ENCODE assay signal across 19 cellular contexts in the genomic region with DNA sequence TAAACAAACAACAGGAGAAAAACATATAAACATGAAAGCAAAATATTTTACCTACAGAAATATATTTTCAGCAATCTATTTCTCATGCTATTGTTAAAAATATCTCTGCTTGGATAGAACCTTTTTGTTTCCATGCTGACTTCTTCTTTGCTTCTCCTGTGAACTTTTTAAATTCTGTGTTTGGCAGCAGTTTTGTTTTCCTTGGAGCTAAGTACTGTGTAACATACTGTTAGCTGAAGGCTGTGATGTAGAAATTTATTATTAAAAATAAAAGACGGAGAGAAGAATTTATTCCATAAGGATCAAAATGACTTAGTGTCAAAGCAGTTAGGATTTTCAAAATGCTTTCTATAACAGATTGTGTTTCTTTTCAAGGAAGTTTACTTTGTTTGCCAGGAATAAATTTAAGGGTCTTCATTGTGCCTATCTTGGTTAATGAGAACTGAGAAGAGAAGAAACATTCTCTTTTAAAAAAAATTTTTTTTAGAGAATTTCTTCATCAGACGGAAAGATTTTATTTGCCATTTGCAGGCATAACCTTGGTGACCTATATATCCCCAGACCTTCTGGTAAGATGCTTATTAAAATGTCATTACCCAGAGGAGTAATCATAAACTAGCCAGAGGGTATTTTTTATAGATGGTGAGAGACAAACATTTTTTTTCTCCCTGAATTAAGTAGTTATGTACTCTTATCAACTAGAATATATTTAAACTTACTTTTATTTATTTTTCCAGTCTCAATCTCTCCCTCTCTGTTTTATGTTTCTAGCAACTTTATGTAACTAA.
DNase-seq lines count a peak whose midpoint lies in the region; ATAC-seq, FAIRE-seq and TF ChIP-seq lines count a peak whose summit lies in the region.
"Had no signal": no experiment of that assay in that cellular context is flagged by ENCODE, and none has a peak within 500 bp of the region (broad histone marks: within the 10 kb centered on the region; RNA-seq: fewer than 3 reads in every experiment).

No MANE protein-coding gene starts in this region.

- H4K20me1 ChIP-seq in astrocyte (ENCODE audit: insufficient read depth, low read length) = no peaks in the 10 kb centered on the region
- H4K20me1 ChIP-seq in fibroblast of lung (ENCODE audit: control insufficient read depth, extremely low read depth, insufficient read depth, low read length) = no peaks in the 10 kb centered on the region

- H3K4me1 Mint-ChIP-seq in astrocyte (ENCODE audit: low read depth, unreplicated experiment) = no peaks in the 10 kb centered on the region
- H3K4me1 Mint-ChIP-seq in nephron = peaks cover 34% of the 10 kb centered on the region
- peaks cover 3% of the 10 kb centered on the region for H3K4me1 Mint-ChIP-seq in glutamatergic neuron (ENCODE audit: low read depth, unreplicated experiment)
- H3K4me1 Mint-ChIP-seq: activated CD4-positive, alpha-beta memory T cell treated with anti-CD3 and anti-CD28 coated beads, Interleukin-2, amount 10 ng/mL, durations not matched to agents 7 days and 5 days; naive thymus-derived CD4-positive, alpha-beta T cell had no signal

- H3K27ac ChIP-seq in astrocyte (ENCODE audit: low read depth, low read length) (no peak overlapping the region), fibroblast of lung (ENCODE audit: insufficient read depth, low read length) (no peak overlapping the region)
- no peak overlapping the region for H3K27ac ChIP-seq in effector memory CD4-positive, alpha-beta T cell (ENCODE audit: insufficient read depth, low read length, poor library complexity, severe bottlenecking)
- H3K27ac ChIP-seq: psoas muscle, WERI-Rb-1 had no signal

- H3K4me2 ChIP-seq in astrocyte (ENCODE audit: low read length) (peak overlapping the region; percentile 15), fibroblast of lung (ENCODE audit: extremely low read depth, insufficient read depth, low read length) (peak overlapping the region; percentile 2)

- H2AFZ ChIP-seq in astrocyte (ENCODE audit: low read depth, low read length) = no peak overlapping the region
- no peak overlapping the region for H2AFZ ChIP-seq in fibroblast of lung (ENCODE audit: low read length)

- H3K79me2 ChIP-seq in astrocyte (ENCODE audit: insufficient read depth, low read length) = no peaks in the 10 kb centered on the region
- no peaks in the 10 kb centered on the region for H3K79me2 ChIP-seq in fibroblast of lung (ENCODE audit: control insufficient read depth, insufficient read depth, low read length)

- H3K27me3 Mint-ChIP-seq in astrocyte (ENCODE audit: low read depth, unreplicated experiment) (no peaks in the 10 kb centered on the region), nephron (ENCODE audit: low read depth) (no peaks in the 10 kb centered on the region), glutamatergic neuron (ENCODE audit: unreplicated experiment) (no peaks in the 10 kb centered on the region)
- H3K27me3 Mint-ChIP-seq: activated CD4-positive, alpha-beta memory T cell treated with anti-CD3 and anti-CD28 coated beads, Interleukin-2, amount 10 ng/mL, durations not matched to agents 7 days and 5 days; dendritic cell treated with granulocyte-macrophage colony-stimulating factor and Interleukin-4, amounts not matched to agents 40 ng/mL and 50 ng/mL, for 4 days; naive thymus-derived CD4-positive, alpha-beta T cell had no signal

- peaks cover 2% of the 10 kb centered on the region for H3K9me3 Mint-ChIP-seq in astrocyte (ENCODE audit: unreplicated experiment)
- H3K9me3 Mint-ChIP-seq in nephron = peaks cover 3% of the 10 kb centered on the region
- peaks cover 4% of the 10 kb centered on the region for H3K9me3 Mint-ChIP-seq in glutamatergic neuron (ENCODE audit: unreplicated experiment)
- H3K9me3 Mint-ChIP-seq: activated CD4-positive, alpha-beta memory T cell treated with anti-CD3 and anti-CD28 coated beads, Interleukin-2, amount 10 ng/mL, durations not matched to agents 7 days and 5 days; activated T-cell treated with anti-CD3 and anti-CD28 coated beads, Interleukin-2, amount 50 U/mL, for 72 hours had no signal

- H3K9me3 ChIP-seq in astrocyte (ENCODE audit: insufficient read depth, low read depth, low read length) (no peaks in the 10 kb centered on the region), fibroblast of lung (ENCODE audit: control insufficient read depth, insufficient read depth, low read depth, low read length) (no peaks in the 10 kb centered on the region)
- H3K9me3 ChIP-seq in effector memory CD4-positive, alpha-beta T cell (ENCODE audit: control insufficient read depth, low read length) = no peaks in the 10 kb centered on the region
- H3K9me3 ChIP-seq: esophagus squamous epithelium, psoas muscle had no signal

- FAIRE-seq in A204.1 (lab: Jason Lieb, UNC) (peak; percentile 3), astrocyte (lab: Jason Lieb, UNC) (no peak)
- FAIRE-seq: H54 had no signal

- H3K36me3 Mint-ChIP-seq in astrocyte (ENCODE audit: low read depth, unreplicated experiment) = no peaks in the 10 kb centered on the region
- peaks cover 7% of the 10 kb centered on the region for H3K36me3 Mint-ChIP-seq in nephron (ENCODE audit: low read depth)
- no peaks in the 10 kb centered on the region for H3K36me3 Mint-ChIP-seq in glutamatergic neuron (ENCODE audit: unreplicated experiment)
- H3K36me3 Mint-ChIP-seq: naive thymus-derived CD4-positive, alpha-beta T cell had no signal

- DNase-seq in astrocyte (ENCODE audit: low read depth) (peak; percentile 34), fibroblast of lung (ENCODE audit: low read depth in 2 of 2) (peak; percentile 47 to 77), glutamatergic neuron (no peak), GM19238 (ENCODE audit: insufficient read length, low spot score) (no peak)
- DNase-seq in effector memory CD4-positive, alpha-beta T cell = no peak
- DNase-seq: activated CD4-positive, alpha-beta memory T cell treated with anti-CD3 and anti-CD28 coated beads, Interleukin-2, amount 10 ng/mL, durations not matched to agents 7 days and 5 days; activated T-cell treated with anti-CD3 and anti-CD28 coated beads, Interleukin-2, amount 50 U/mL, for 72 hours; esophagus squamous epithelium; naive thymus-derived CD4-positive, alpha-beta T cell; NCI-H2171 treated with DMSO at 0.1 percent for 48 hours; NCI-H82; psoas muscle; RPMI8226; WERI-Rb-1 had no signal

- H3K36me3 ChIP-seq in astrocyte (ENCODE audit: insufficient read depth, low read length) = no peaks in the 10 kb centered on the region
- no peaks in the 10 kb centered on the region for H3K36me3 ChIP-seq in fibroblast of lung (ENCODE audit: control insufficient read depth, insufficient read depth, low read length)
- no peaks in the 10 kb centered on the region for H3K36me3 ChIP-seq in effector memory CD4-positive, alpha-beta T cell (ENCODE audit: control insufficient read depth, insufficient read depth, low read length)
- H3K36me3 ChIP-seq: esophagus squamous epithelium, WERI-Rb-1 had no signal

- H3K4me3 Mint-ChIP-seq in astrocyte (ENCODE audit: unreplicated experiment) = no peak overlapping the region
- peak overlapping the region in 1 of 3 experiments; percentile 40 for H3K4me3 Mint-ChIP-seq in nephron
- no peak overlapping the region for H3K4me3 Mint-ChIP-seq in glutamatergic neuron (ENCODE audit: unreplicated experiment)
- H3K4me3 Mint-ChIP-seq: activated CD4-positive, alpha-beta memory T cell treated with anti-CD3 and anti-CD28 coated beads, Interleukin-2, amount 10 ng/mL, durations not matched to agents 7 days and 5 days; activated T-cell treated with anti-CD3 and anti-CD28 coated beads, Interleukin-2, amount 50 U/mL, for 72 hours; dendritic cell treated with granulocyte-macrophage colony-stimulating factor and Interleukin-4, amounts not matched to agents 40 ng/mL and 50 ng/mL, for 4 days; naive thymus-derived CD4-positive, alpha-beta T cell had no signal

- H3K9ac ChIP-seq in astrocyte (ENCODE audit: low read length) (no peak overlapping the region), fibroblast of lung (ENCODE audit: insufficient read depth, low read length) (no peak overlapping the region)

- no peak for ATAC-seq in HG03108 (IDR thresholded peaks at IDR 0.05; ENCODE audit: unreplicated experiment)
- ATAC-seq: activated T-cell treated with anti-CD3 and anti-CD28 coated beads, Interleukin-2, amount 50 U/mL, for 72 hours; naive thymus-derived CD4-positive, alpha-beta T cell; psoas muscle had no signal

- no peak overlapping the region for H3K27ac Mint-ChIP-seq in astrocyte (ENCODE audit: unreplicated experiment)
- peak overlapping the region; percentile 79 to 84 (median 83) for H3K27ac Mint-ChIP-seq in nephron
- no peak overlapping the region for H3K27ac Mint-ChIP-seq in glutamatergic neuron (ENCODE audit: unreplicated experiment)
- H3K27ac Mint-ChIP-seq: activated CD4-positive, alpha-beta memory T cell treated with anti-CD3 and anti-CD28 coated beads, Interleukin-2, amount 10 ng/mL, durations not matched to agents 7 days and 5 days; activated T-cell treated with anti-CD3 and anti-CD28 coated beads, Interleukin-2, amount 50 U/mL, for 72 hours; dendritic cell treated with granulocyte-macrophage colony-stimulating factor and Interleukin-4, amounts not matched to agents 40 ng/mL and 50 ng/mL, for 4 days; naive thymus-derived CD4-positive, alpha-beta T cell had no signal

- TF ChIP-seq CTCF in astrocyte (IDR thresholded peaks at IDR 0.05; ENCODE audit: insufficient read depth, low read depth, low read length) (no peak), fibroblast of lung (conservative IDR thresholded peaks at IDR 0.05 in 1 of 2, IDR thresholded peaks at IDR 0.05 in 1 of 2; ENCODE audit: low read depth in 1 of 2, low read length in 2 of 2) (no peak), nephron (IDR thresholded peaks at IDR 0.05; ENCODE audit: unreplicated experiment in 3 of 3) (no peak), glutamatergic neuron (IDR thresholded peaks at IDR 0.05; ENCODE audit: partially characterized antibody, unreplicated experiment) (no peak)

- H3K4me1 ChIP-seq in astrocyte (ENCODE audit: insufficient read depth, low read length) = no peaks in the 10 kb centered on the region
- no peaks in the 10 kb centered on the region for H3K4me1 ChIP-seq in fibroblast of lung (ENCODE audit: control insufficient read depth, extremely low read depth, insufficient read depth, low read length)
- H3K4me1 ChIP-seq in effector memory CD4-positive, alpha-beta T cell (ENCODE audit: control insufficient read depth, insufficient read depth, low read length, poor library complexity, severe bottlenecking) = no peaks in the 10 kb centered on the region
- H3K4me1 ChIP-seq: psoas muscle had no signal

- H3K27me3 ChIP-seq in astrocyte (ENCODE audit: insufficient read depth, low read length) (no peaks in the 10 kb centered on the region), fibroblast of lung (ENCODE audit: control insufficient read depth, insufficient read depth, low read length) (no peaks in the 10 kb centered on the region)
- H3K27me3 ChIP-seq in effector memory CD4-positive, alpha-beta T cell (replicated peaks; ENCODE audit: control insufficient read depth, insufficient read depth, low read length, poor library complexity, severe bottlenecking) = no peaks in the 10 kb centered on the region
- H3K27me3 ChIP-seq: esophagus squamous epithelium had no signal

- H3K4me3 ChIP-seq in astrocyte (ENCODE audit: insufficient read depth, low read depth, low read length) (no peak overlapping the region), fibroblast of lung (replicated peaks in 1 of 4; ENCODE audit: control extremely low read depth in 1 of 4, insufficient read depth in 1 of 4, low read depth in 3 of 4, low read length in 4 of 4) (no peak overlapping the region)
- no peak overlapping the region for H3K4me3 ChIP-seq in effector memory CD4-positive, alpha-beta T cell (ENCODE audit: insufficient read depth, low read depth, low read length, poor library complexity, severe bottlenecking)
- H3K4me3 ChIP-seq: esophagus squamous epithelium, psoas muscle had no signal

Comparison
In these comparisons a context has a peak if more than half of its experiments do, and no peak if none do; other contexts are left out.
1. DNase-seq: peak in astrocyte (single experiment) and fibroblast of lung (2 of 2); none in glutamatergic neuron (single experiment), GM19238 (single experiment) and effector memory CD4-positive, alpha-beta T cell (0 of 3).
2. H3K27ac Mint-ChIP-seq: peak in nephron (3 of 3); none in astrocyte (single experiment) and glutamatergic neuron (single experiment).